ENCODE assay signal across 8 cellular contexts in genomic region chr3:142844339-142844977, GRCh38. TPM values are rescaled to one million over a fixed set of nuclear protein-coding genes. Genes with fewer than 3 reads are reported as not detected.
DNase-seq lines count a peak whose midpoint lies in the region; ATAC-seq and TF ChIP-seq lines count a peak whose summit lies in the region.

No MANE protein-coding gene starts in this region.

- DNase-seq in heart right ventricle (no peak), left ventricle myocardium superior (no peak), HL-60 (ENCODE audit: low read depth in 1 of 2, low spot score in 1 of 2) (peak in 1 of 2 experiments; percentile 34), iPS-NIHi11 (ENCODE audit: low spot score) (peak; percentile 47), Ammon's horn (ENCODE audit: low spot score) (no peak)
- DNase-seq in T-helper 2 cell treated with Interferon-gamma antibody and Interleukin-4, amounts not matched to agents 5 μg/mL and 100 μg/mL, for 36 hours (ENCODE audit: low spot score): peak; percentile 16

- no peak overlapping the region for H3K27ac ChIP-seq in heart right ventricle
- H3K27ac ChIP-seq in HL-60 (replicated peaks): no peak overlapping the region

- ATAC-seq in heart right ventricle (no peak), left ventricle myocardium superior (no peak), GM18858 (IDR thresholded peaks at IDR 0.05; ENCODE audit: unreplicated experiment) (no peak)
- no peak for ATAC-seq in stimulated activated memory B cell treated with anti-CD40 and anti-IgM and Interleukin-4, amounts not matched to agents 10 μg/mL and 1 μg/mL and 100 μg/mL, for 72 hours

- TF ChIP-seq CTCF in heart right ventricle (IDR thresholded peaks at IDR 0.05) (peak in 8 of 9 donors; percentile 7 to 54 (median 42)), HL-60 (IDR thresholded peaks at IDR 0.05; ENCODE audit: insufficient read depth, low read length) (peak; percentile 12)

- H3K4me3 ChIP-seq in heart right ventricle (no peak overlapping the region), HL-60 (replicated peaks; ENCODE audit: insufficient read depth, low read length) (no peak overlapping the region)

- H3K27ac Mint-ChIP-seq in T-helper 2 cell treated with Interferon-gamma antibody and Interleukin-4, amounts not matched to agents 5 μg/mL and 100 μg/mL, for 36 hours: no peak overlapping the region
- H3K27ac Mint-ChIP-seq in stimulated activated memory B cell treated with anti-CD40 and anti-IgM and Interleukin-4, amounts not matched to agents 10 μg/mL and 1 μg/mL and 100 μg/mL, for 72 hours: no peak overlapping the region

- H3K4me1 ChIP-seq in heart right ventricle: peaks cover 0 to 14% (median 6%) of the 10 kb centered on the region in 9 donors

- no peaks in the 10 kb centered on the region for H3K9me3 ChIP-seq in heart right ventricle

- H3K27me3 ChIP-seq in heart right ventricle (no peaks in the 10 kb centered on the region), HL-60 (ENCODE audit: insufficient read depth, poor library complexity, severe bottlenecking) (no peaks in the 10 kb centered on the region)

- H3K27me3 Mint-ChIP-seq in T-helper 2 cell treated with Interferon-gamma antibody and Interleukin-4, amounts not matched to agents 5 μg/mL and 100 μg/mL, for 36 hours (ENCODE audit: low read depth): peaks cover 17% of the 10 kb centered on the region
- H3K27me3 Mint-ChIP-seq in stimulated activated memory B cell treated with anti-CD40 and anti-IgM and Interleukin-4, amounts not matched to agents 10 μg/mL and 1 μg/mL and 100 μg/mL, for 72 hours: no peaks in the 10 kb centered on the region

- peaks cover 0 to 10% (median 0%) of the 10 kb centered on the region in 9 donors for H3K36me3 ChIP-seq in heart right ventricle

- no peaks in the 10 kb centered on the region for H3K4me1 Mint-ChIP-seq in T-helper 2 cell treated with Interferon-gamma antibody and Interleukin-4, amounts not matched to agents 5 μg/mL and 100 μg/mL, for 36 hours (ENCODE audit: low read depth)
- H3K4me1 Mint-ChIP-seq in stimulated activated memory B cell treated with anti-CD40 and anti-IgM and Interleukin-4, amounts not matched to agents 10 μg/mL and 1 μg/mL and 100 μg/mL, for 72 hours: no peaks in the 10 kb centered on the region

- intact Hi-C loops in heart right ventricle (cut with DNase I) (no loop called here), left ventricle myocardium superior (cut with micrococcal nuclease) (no loop called here)

- no peak overlapping the region for H3K4me3 Mint-ChIP-seq in T-helper 2 cell treated with Interferon-gamma antibody and Interleukin-4, amounts not matched to agents 5 μg/mL and 100 μg/mL, for 36 hours
- H3K4me3 Mint-ChIP-seq in stimulated activated memory B cell treated with anti-CD40 and anti-IgM and Interleukin-4, amounts not matched to agents 10 μg/mL and 1 μg/mL and 100 μg/mL, for 72 hours: no peak overlapping the region

- 68 to 72% methylated on average over 4 of the region's 4 CpGs for WGBS in heart right ventricle, 2 donors

- no peaks in the 10 kb centered on the region for H3K9me3 Mint-ChIP-seq in T-helper 2 cell treated with Interferon-gamma antibody and Interleukin-4, amounts not matched to agents 5 μg/mL and 100 μg/mL, for 36 hours
- H3K9me3 Mint-ChIP-seq in stimulated activated memory B cell treated with anti-CD40 and anti-IgM and Interleukin-4, amounts not matched to agents 10 μg/mL and 1 μg/mL and 100 μg/mL, for 72 hours: no peaks in the 10 kb centered on the region

- no peaks in the 10 kb centered on the region for H3K36me3 Mint-ChIP-seq in T-helper 2 cell treated with Interferon-gamma antibody and Interleukin-4, amounts not matched to agents 5 μg/mL and 100 μg/mL, for 36 hours (ENCODE audit: low read depth)
- H3K36me3 Mint-ChIP-seq in stimulated activated memory B cell treated with anti-CD40 and anti-IgM and Interleukin-4, amounts not matched to agents 10 μg/mL and 1 μg/mL and 100 μg/mL, for 72 hours: no peaks in the 10 kb centered on the region

RNA-seq across cellular contexts. Expression of gene PCOLCE2, which starts 44.4 kb away (rescaled TPM):
- 100 to 1,000 TPM in 3 of 10 donors, 10 to 100 TPM in 7; 49.9 to 143 (median 69.6) TPM for total RNA-seq in heart right ventricle
- polyA plus RNA-seq in heart right ventricle: 10 to 100 TPM; 57.8 to 74.5 TPM
- total RNA-seq in left ventricle myocardium superior: 58.2 TPM

Comparison
In these comparisons a context has a peak if more than half of its experiments do, and no peak if none do; other contexts are left out.
1. DNase-seq: peak in T-helper 2 cell treated with Interferon-gamma antibody and Interleukin-4, amounts not matched to agents 5 μg/mL and 100 μg/mL, for 36 hours (single experiment) and iPS-NIHi11 (single experiment); none in heart right ventricle (0 of 2), left ventricle myocardium superior (single experiment) and Ammon's horn (single experiment).